2 cellular contexts compared by ENCODE assay signal in the genomic region with DNA sequence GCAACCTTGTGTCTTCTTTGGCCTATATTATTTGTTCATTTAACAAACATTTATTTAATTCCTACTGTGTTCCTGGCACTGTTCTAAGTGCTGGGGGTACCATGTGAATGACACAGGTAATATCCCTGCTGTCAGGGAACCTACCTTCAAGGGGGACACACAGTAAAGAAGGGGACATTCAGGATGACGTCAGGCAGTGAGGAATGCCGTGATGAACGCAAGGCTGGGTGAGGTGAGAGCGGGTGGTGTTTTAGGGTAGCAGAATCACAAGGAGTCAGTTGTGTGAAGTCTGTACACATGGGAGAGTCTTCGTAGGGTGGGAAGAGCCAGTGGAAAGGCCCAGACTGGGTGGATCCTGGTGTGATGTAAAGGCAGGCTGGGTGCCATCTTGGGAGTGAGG.
TF ChIP-seq lines count a peak whose summit lies in the region.

No MANE protein-coding gene starts in this region.

TF ChIP-seq in IMR-90, 13 proteins besides CTCF, POLR2A, EP300 and RAD21:
- TF ChIP-seq MXI1 (IDR thresholded peaks at IDR 0.05; ENCODE audit: borderline replicate concordance, low read depth, low read length) (no peak), CHD1 (IDR thresholded peaks at IDR 0.05; ENCODE audit: low read depth, low read length) (no peak), MAFK (IDR thresholded peaks at IDR 0.05; ENCODE audit: low read depth, low read length) (no peak), NFE2L2 (IDR thresholded peaks at IDR 0.05; ENCODE audit: low read depth, low read length) (no peak), FOS (IDR thresholded peaks at IDR 0.05; ENCODE audit: low read depth, low read length) (no peak), SMC3 (IDR thresholded peaks at IDR 0.05; ENCODE audit: low read depth, low read length) (no peak), BHLHE40 (IDR thresholded peaks at IDR 0.05; ENCODE audit: low read depth, low read length) (no peak), CEBPB (IDR thresholded peaks at IDR 0.05; ENCODE audit: low read depth, low read length) (no peak), RFX5 (IDR thresholded peaks at IDR 0.05; ENCODE audit: low read depth, low read length) (no peak), MAZ (IDR thresholded peaks at IDR 0.05; ENCODE audit: borderline replicate concordance, low read depth, low read length) (no peak), RCOR1 (IDR thresholded peaks at IDR 0.05; ENCODE audit: insufficient replicate concordance, low read length) (no peak)
- TF ChIP-seq, protein P1, sequence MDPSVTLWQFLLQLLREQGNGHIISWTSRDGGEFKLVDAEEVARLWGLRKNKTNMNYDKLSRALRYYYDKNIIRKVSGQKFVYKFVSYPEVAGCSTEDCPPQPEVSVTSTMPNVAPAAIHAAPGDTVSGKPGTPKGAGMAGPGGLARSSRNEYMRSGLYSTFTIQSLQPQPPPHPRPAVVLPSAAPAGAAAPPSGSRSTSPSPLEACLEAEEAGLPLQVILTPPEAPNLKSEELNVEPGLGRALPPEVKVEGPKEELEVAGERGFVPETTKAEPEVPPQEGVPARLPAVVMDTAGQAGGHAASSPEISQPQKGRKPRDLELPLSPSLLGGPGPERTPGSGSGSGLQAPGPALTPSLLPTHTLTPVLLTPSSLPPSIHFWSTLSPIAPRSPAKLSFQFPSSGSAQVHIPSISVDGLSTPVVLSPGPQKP (IDR thresholded peaks at IDR 0.05; ENCODE audit: borderline replicate concordance, low read depth, low read length): no peak
- TF ChIP-seq, protein P2, sequence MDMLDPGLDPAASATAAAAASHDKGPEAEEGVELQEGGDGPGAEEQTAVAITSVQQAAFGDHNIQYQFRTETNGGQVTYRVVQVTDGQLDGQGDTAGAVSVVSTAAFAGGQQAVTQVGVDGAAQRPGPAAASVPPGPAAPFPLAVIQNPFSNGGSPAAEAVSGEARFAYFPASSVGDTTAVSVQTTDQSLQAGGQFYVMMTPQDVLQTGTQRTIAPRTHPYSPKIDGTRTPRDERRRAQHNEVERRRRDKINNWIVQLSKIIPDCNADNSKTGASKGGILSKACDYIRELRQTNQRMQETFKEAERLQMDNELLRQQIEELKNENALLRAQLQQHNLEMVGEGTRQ (IDR thresholded peaks at IDR 0.05; ENCODE audit: low read depth, low read length): no peak

TF ChIP-seq in H1, 55 proteins besides CTCF, POLR2A, EP300 and RAD21:
- TF ChIP-seq, protein P2 (IDR thresholded peaks at IDR 0.05; ENCODE audit: low read length): no peak
- TF ChIP-seq GTF2F1 (IDR thresholded peaks at IDR 0.05; ENCODE audit: borderline replicate concordance, low read depth, low read length) (no peak), BRCA1 (IDR thresholded peaks at IDR 0.05; ENCODE audit: low read depth, low read length) (no peak), FOSL1 (IDR thresholded peaks at IDR 0.05; ENCODE audit: insufficient read depth, low read depth, low read length) (no peak), SUZ12 (IDR thresholded peaks at IDR 0.05; ENCODE audit: low read length) (no peak), EGR1 (IDR thresholded peaks at IDR 0.05; ENCODE audit: borderline replicate concordance, low read depth, low read length) (no peak), SAP30 (IDR thresholded peaks at IDR 0.05; ENCODE audit: insufficient read depth, insufficient replicate concordance, low read length) (no peak), BCL11A (IDR thresholded peaks at IDR 0.05; ENCODE audit: low read depth in 2 of 2, low read length in 2 of 2) (no peak), SP2 (IDR thresholded peaks at IDR 0.05; ENCODE audit: low read length) (no peak), CTBP2 (IDR thresholded peaks at IDR 0.05; ENCODE audit: borderline replicate concordance, insufficient read depth, insufficient read length, low read length) (no peak), HDAC2 (IDR thresholded peaks at IDR 0.05; ENCODE audit: borderline replicate concordance in 1 of 2, low read depth in 2 of 2, low read length in 2 of 2) (no peak), SIRT6 (IDR thresholded peaks at IDR 0.05; ENCODE audit: low read length) (no peak), TAF7 (optimal IDR thresholded peaks at IDR 0.05; ENCODE audit: borderline replicate concordance, low read depth, low read length) (no peak), BACH1 (IDR thresholded peaks at IDR 0.05; ENCODE audit: low read length) (no peak), GABPA (IDR thresholded peaks at IDR 0.05; ENCODE audit: borderline replicate concordance, insufficient read depth, low read length) (no peak), SP4 (IDR thresholded peaks at IDR 0.05; ENCODE audit: low read length) (no peak), ZNF274 (IDR thresholded peaks at IDR 0.05; ENCODE audit: borderline replicate concordance, extremely low read depth, low read length) (no peak)
- TF ChIP-seq, protein P3, sequence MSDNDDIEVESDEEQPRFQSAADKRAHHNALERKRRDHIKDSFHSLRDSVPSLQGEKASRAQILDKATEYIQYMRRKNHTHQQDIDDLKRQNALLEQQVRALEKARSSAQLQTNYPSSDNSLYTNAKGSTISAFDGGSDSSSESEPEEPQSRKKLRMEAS (IDR thresholded peaks at IDR 0.05): no peak
